Comparison of ENCODE assay signal across 14 cellular contexts in the genomic region with DNA sequence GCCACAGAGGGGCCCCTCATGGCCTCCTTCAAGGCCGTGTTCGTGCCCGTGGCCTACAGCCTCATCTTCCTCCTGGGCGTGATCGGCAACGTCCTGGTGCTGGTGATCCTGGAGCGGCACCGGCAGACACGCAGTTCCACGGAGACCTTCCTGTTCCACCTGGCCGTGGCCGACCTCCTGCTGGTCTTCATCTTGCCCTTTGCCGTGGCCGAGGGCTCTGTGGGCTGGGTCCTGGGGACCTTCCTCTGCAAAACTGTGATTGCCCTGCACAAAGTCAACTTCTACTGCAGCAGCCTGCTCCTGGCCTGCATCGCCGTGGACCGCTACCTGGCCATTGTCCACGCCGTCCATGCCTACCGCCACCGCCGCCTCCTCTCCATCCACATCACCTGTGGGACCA. TPM values are rescaled to one million over a fixed set of nuclear protein-coding genes. Genes with fewer than 3 reads are reported as not detected.
DNase-seq lines count a peak whose midpoint lies in the region; ATAC-seq and TF ChIP-seq lines count a peak whose summit lies in the region.
"Had no signal": no experiment of that assay in that cellular context is flagged by ENCODE, and none has a peak within 500 bp of the region (broad histone marks: within the 10 kb centered on the region; RNA-seq: fewer than 3 reads in every experiment).

No MANE protein-coding gene starts in this region.

- H3K4me3 Mint-ChIP-seq in stimulated activated naive CD8-positive, alpha-beta T cell treated with anti-CD3 and anti-CD28 coated beads, Interleukin-15, Interleukin-2, amounts not matched to agents 100 ng/mL and 50 ng/mL, for 24 hours = no peak overlapping the region
- peak overlapping the region; percentile 73 for H3K4me3 Mint-ChIP-seq in activated B cell treated with CpG ODN at 0.5 μM for 24 hours
- peak overlapping the region; percentile 84 to 97 (median 91) for H3K4me3 Mint-ChIP-seq in naive B cell

- DNase-seq in stimulated activated naive CD8-positive, alpha-beta T cell treated with anti-CD3 and anti-CD28 coated beads, Interleukin-15, Interleukin-2, amounts not matched to agents 100 U/mL and 50 U/mL, for 24 hours = no peak
- DNase-seq in activated B cell treated with CpG ODN at 0.5 μM for 24 hours (no peak), naive B cell (no peak), amygdala (lab: John Stamatoyannopoulos, UW) (no peak)
- no peak for DNase-seq in stimulated activated CD4-positive, alpha-beta T cell treated with anti-CD3 and anti-CD28 coated beads, Interleukin-4, amount 100 ng/mL, for 4 hours
- DNase-seq: GF-D8, hippocampal formation, NCI-H69, nucleus accumbens had no signal

- H3K4me1 Mint-ChIP-seq in stimulated activated naive CD8-positive, alpha-beta T cell treated with anti-CD3 and anti-CD28 coated beads, Interleukin-15, Interleukin-2, amounts not matched to agents 100 ng/mL and 50 ng/mL, for 24 hours (ENCODE audit: low read depth) = peaks cover 90% of the 10 kb centered on the region
- H3K4me1 Mint-ChIP-seq in activated B cell treated with CpG ODN at 0.5 μM for 24 hours = peaks cover 98% of the 10 kb centered on the region
- H3K4me1 Mint-ChIP-seq in naive B cell = peaks cover 85 to 99% (median 94%) of the 10 kb centered on the region in 3 donors

- POLR2A ChIA-PET in activated B cell treated with CpG ODN at 0.5 μM for 24 hours (lab: Charles Lee) = interaction anchor here (1.0 to 2.7 kb wide), 4 partner anchors 24 to 116 kb away, joined by 3 to 36 read pairs (median 15); no protein-coding TSS in a partner anchor

- no peaks in the 10 kb centered on the region for H3K27me3 Mint-ChIP-seq in stimulated activated naive CD8-positive, alpha-beta T cell treated with anti-CD3 and anti-CD28 coated beads, Interleukin-15, Interleukin-2, amounts not matched to agents 100 ng/mL and 50 ng/mL, for 24 hours
- no peaks in the 10 kb centered on the region for H3K27me3 Mint-ChIP-seq in activated B cell treated with CpG ODN at 0.5 μM for 24 hours
- H3K27me3 Mint-ChIP-seq in naive B cell = no peaks in the 10 kb centered on the region

- CTCF ChIA-PET in activated B cell treated with CpG ODN at 0.5 μM for 24 hours (lab: Charles Lee) = interaction anchor here (1.4 kb wide), 1 partner anchor 13 kb away, joined by 3 read pairs; no protein-coding TSS in a partner anchor

- H3K27ac Mint-ChIP-seq in stimulated activated naive CD8-positive, alpha-beta T cell treated with anti-CD3 and anti-CD28 coated beads, Interleukin-15, Interleukin-2, amounts not matched to agents 100 ng/mL and 50 ng/mL, for 24 hours = peak overlapping the region; percentile 70
- peak overlapping the region; percentile 98 for H3K27ac Mint-ChIP-seq in activated B cell treated with CpG ODN at 0.5 μM for 24 hours
- H3K27ac Mint-ChIP-seq in naive B cell = peak overlapping the region; percentile 98 to 100 (median 99)
- H3K27ac Mint-ChIP-seq: activated T-helper 2 cell treated with anti-CD3 and anti-CD28 coated beads, Interferon-gamma antibody, Interleukin-2, Interleukin-4, amounts not matched to agents 10 μg/mL and 5 μg/mL and 100 μg/mL, durations not matched to agents 14 hours and 24 hours and 36 hours had no signal

- intact Hi-C loops in activated B cell treated with CpG ODN at 0.5 μM for 24 hours (cut with micrococcal nuclease) = no loop called here

- TF ChIP-seq CTCF in activated B cell treated with CpG ODN at 0.5 μM for 24 hours (IDR thresholded peaks at IDR 0.05) = no peak

- no peaks in the 10 kb centered on the region for H3K9me3 Mint-ChIP-seq in stimulated activated naive CD8-positive, alpha-beta T cell treated with anti-CD3 and anti-CD28 coated beads, Interleukin-15, Interleukin-2, amounts not matched to agents 100 ng/mL and 50 ng/mL, for 24 hours
- H3K9me3 Mint-ChIP-seq in activated B cell treated with CpG ODN at 0.5 μM for 24 hours (no peaks in the 10 kb centered on the region), naive B cell (no peaks in the 10 kb centered on the region)
- H3K9me3 Mint-ChIP-seq: activated T-helper 2 cell treated with anti-CD3 and anti-CD28 coated beads, Interferon-gamma antibody, Interleukin-2, Interleukin-4, amounts not matched to agents 10 μg/mL and 5 μg/mL and 100 μg/mL, durations not matched to agents 14 hours and 24 hours and 36 hours had no signal

- ATAC-seq in stimulated activated naive CD8-positive, alpha-beta T cell treated with anti-CD3 and anti-CD28 coated beads, Interleukin-15, Interleukin-2, amounts not matched to agents 100 U/mL and 50 U/mL, for 24 hours = no peak
- ATAC-seq in activated B cell treated with CpG ODN at 0.5 μM for 24 hours (ENCODE audit: low read depth) (no peak), naive B cell (ENCODE audit: low read depth in 2 of 2) (no peak), GM18870 (IDR thresholded peaks at IDR 0.05; ENCODE audit: unreplicated experiment) (no peak)

- H3K36me3 Mint-ChIP-seq in stimulated activated naive CD8-positive, alpha-beta T cell treated with anti-CD3 and anti-CD28 coated beads, Interleukin-15, Interleukin-2, amounts not matched to agents 100 ng/mL and 50 ng/mL, for 24 hours (ENCODE audit: low read depth) = peaks cover 26% of the 10 kb centered on the region
- H3K36me3 Mint-ChIP-seq in activated B cell treated with CpG ODN at 0.5 μM for 24 hours (ENCODE audit: low read depth) = peaks cover 92% of the 10 kb centered on the region
- peaks cover 19 to 40% of the 10 kb centered on the region in 2 donors for H3K36me3 Mint-ChIP-seq in naive B cell

RNA-seq across cellular contexts. Expression of a gene that starts 10.0 kb away (rescaled TPM):
- total RNA-seq in activated B cell treated with CpG ODN at 0.5 μM for 24 hours = 198 and 199 TPM in 2 replicates
- 100 to 1,000 TPM; 101 to 157 (median 116) TPM for polyA plus RNA-seq in naive B cell (ENCODE audit: low read depth in 6 of 6)
- total RNA-seq: fibroblast of villous mesenchyme, SK-MEL-5 had no signal

RNA-seq across cellular contexts. Expression of a gene that starts 32.1 kb away (rescaled TPM):
- total RNA-seq in activated B cell treated with CpG ODN at 0.5 μM for 24 hours = 20.4 and 21.9 TPM in 2 replicates
- polyA plus RNA-seq in naive B cell (ENCODE audit: low read depth in 6 of 6) = 1 to 10 TPM in 2 of 6 donors, under 1 TPM in 3, not detected in 1; 0.50 to 3.2 (median 0.75) TPM
